Comparison of ENCODE assay signal across 9 cellular contexts in the genomic region with DNA sequence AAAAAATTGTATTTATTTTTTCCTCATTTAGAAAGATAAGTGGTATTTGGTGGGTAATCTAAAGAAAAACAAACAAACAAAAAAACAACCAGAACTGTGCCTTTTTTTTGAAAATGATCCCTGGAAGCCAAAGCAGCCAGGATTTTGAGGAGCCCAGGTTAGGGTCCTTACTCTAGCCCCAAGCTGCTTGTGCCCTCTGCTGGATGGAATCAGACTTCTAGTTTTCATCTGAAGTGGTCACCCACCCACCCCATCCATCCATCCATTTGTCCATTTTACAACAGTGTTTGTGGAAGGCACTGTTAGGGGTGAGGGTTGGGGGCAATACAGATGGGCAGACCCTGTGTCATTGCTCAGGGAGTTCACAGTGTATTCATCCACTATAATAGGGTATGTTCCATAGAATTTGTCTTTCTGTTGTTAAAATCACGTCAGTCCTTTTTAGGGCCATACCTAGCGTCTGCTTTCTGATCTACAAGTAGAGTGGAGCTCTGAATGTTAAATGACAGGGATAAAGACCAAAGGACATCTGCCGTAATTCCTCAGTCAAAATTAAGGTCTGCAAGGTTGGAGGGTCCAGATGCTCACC. TPM values are rescaled to one million over a fixed set of nuclear protein-coding genes. Genes with fewer than 3 reads are reported as not detected.
DNase-seq lines count a peak whose midpoint lies in the region; TF ChIP-seq lines count a peak whose summit lies in the region.
"Had no signal": no experiment of that assay in that cellular context is flagged by ENCODE, and none has a peak within 500 bp of the region (broad histone marks: within the 10 kb centered on the region; RNA-seq: fewer than 3 reads in every experiment).

No MANE protein-coding gene starts in this region.

- H3K36me3 Mint-ChIP-seq in CD14-positive monocyte (peaks cover 17 to 22% of the 10 kb centered on the region in 2 donors), chondrocyte (ENCODE audit: low read depth) (peaks cover 5% of the 10 kb centered on the region), neural progenitor cell (peaks cover 9% of the 10 kb centered on the region)

- H3K4me3 ChIP-seq in GM12865 (ENCODE audit: low read depth, low read length) (no peak overlapping the region), neural progenitor cell (no peak overlapping the region)

- H3K4me1 Mint-ChIP-seq in CD14-positive monocyte, result peaks cover 19% of the 10 kb centered on the region
- H3K4me1 Mint-ChIP-seq in chondrocyte (ENCODE audit: low read depth), result peaks cover 44% of the 10 kb centered on the region
- peaks cover 42% of the 10 kb centered on the region for H3K4me1 Mint-ChIP-seq in neural progenitor cell

- intact Hi-C loops in CD14-positive monocyte (cut with micrococcal nuclease), result loop anchor here (5.0 to 10.0 kb wide), 6 partner anchors 62 to 816 kb away; a partner anchor contains a TSS

- H3K36me3 ChIP-seq in neural progenitor cell, result peaks cover 8% of the 10 kb centered on the region

- no peak overlapping the region for H3K9ac ChIP-seq in neural progenitor cell

- H2AFZ ChIP-seq in neural progenitor cell (replicated peaks), result no peak overlapping the region

- H3K9me3 ChIP-seq in neural progenitor cell (ENCODE audit: low read depth), result no peaks in the 10 kb centered on the region

- H3K4me2 ChIP-seq in neural progenitor cell, result peak overlapping the region; percentile 93

- H3K27me3 Mint-ChIP-seq in CD14-positive monocyte (ENCODE audit: low read depth in 3 of 3) (no peaks in the 10 kb centered on the region), chondrocyte (ENCODE audit: low read depth) (no peaks in the 10 kb centered on the region), neural progenitor cell (ENCODE audit: insufficient read depth, low read depth) (no peaks in the 10 kb centered on the region)

- peaks cover 69% of the 10 kb centered on the region for H3K79me2 ChIP-seq in neural progenitor cell (ENCODE audit: low read depth)

- no peaks in the 10 kb centered on the region for H3K9me3 Mint-ChIP-seq in CD14-positive monocyte
- no peaks in the 10 kb centered on the region for H3K9me3 Mint-ChIP-seq in chondrocyte (ENCODE audit: low read depth)
- H3K9me3 Mint-ChIP-seq in neural progenitor cell, result no peaks in the 10 kb centered on the region
- H3K9me3 Mint-ChIP-seq: T-helper 1 cell treated with Interleukin-12 subunit alpha and Interleukin-12 subunit beta and Interleukin-4 antibody, amounts not matched to agents 30 μg/mL and 1 μg/mL, for 36 hours had no signal

- no peak overlapping the region for H3K27ac Mint-ChIP-seq in CD14-positive monocyte
- no peak overlapping the region for H3K27ac Mint-ChIP-seq in chondrocyte (ENCODE audit: unreplicated experiment)
- H3K27ac Mint-ChIP-seq in neural progenitor cell, result peak overlapping the region; percentile 70
- H3K27ac Mint-ChIP-seq: T-helper 1 cell treated with Interleukin-12 subunit alpha and Interleukin-12 subunit beta and Interleukin-4 antibody, amounts not matched to agents 30 μg/mL and 1 μg/mL, for 36 hours had no signal

- peaks cover 24% of the 10 kb centered on the region for H4K20me1 ChIP-seq in neural progenitor cell (ENCODE audit: low read depth)

- peaks cover 18% of the 10 kb centered on the region for H3F3A ChIP-seq in neural progenitor cell (ENCODE audit: low read depth)

- H3K27ac ChIP-seq in neural progenitor cell, result no peak overlapping the region

- H3K4me1 ChIP-seq in neural progenitor cell, result peaks cover 26% of the 10 kb centered on the region

- H3K4me3 Mint-ChIP-seq in CD14-positive monocyte, result no peak overlapping the region
- H3K4me3 Mint-ChIP-seq in chondrocyte (ENCODE audit: unreplicated experiment), result no peak overlapping the region
- H3K4me3 Mint-ChIP-seq in neural progenitor cell, result no peak overlapping the region

- DNase-seq in CD14-positive monocyte (ENCODE audit: low spot score) (no peak), GM12865 (ENCODE audit: low read depth) (peak; percentile 57), NCI-H526 (lab: John Stamatoyannopoulos, UW) (peak; percentile 38 to 57), chondrocyte (ENCODE audit: low spot score) (no peak), neural progenitor cell (ENCODE audit: low spot score) (peak; percentile 77), AG08396 (ENCODE audit: low spot score) (no peak), cerebellum (ENCODE audit: low spot score) (no peak)
- no peak for DNase-seq in stimulated activated naive CD4-positive, alpha-beta T cell treated with Interleukin-2 at 50 U/mL for 16 hours (lab: John Stamatoyannopoulos, UW)

- peak; percentile 52 for TF ChIP-seq CTCF in CD14-positive monocyte (IDR thresholded peaks at IDR 0.05)
- TF ChIP-seq CTCF in GM12865 (IDR thresholded peaks at IDR 0.05; ENCODE audit: insufficient read depth, low read depth, low read length, missing control alignments), result peak; percentile 57
- TF ChIP-seq CTCF in chondrocyte (IDR thresholded peaks at IDR 0.05), result peak; percentile 82
- peak; percentile 74 for TF ChIP-seq CTCF in neural progenitor cell (IDR thresholded peaks at IDR 0.05)

- no peaks in the 10 kb centered on the region for H3K27me3 ChIP-seq in neural progenitor cell

RNA-seq across cellular contexts. Expression of a gene that starts 3.0 kb away (rescaled TPM):
- polyA plus RNA-seq in CD14-positive monocyte, result 1 to 10 TPM; 5.6 to 7.3 TPM
- total RNA-seq in chondrocyte (32.0 to 42.2 TPM (median 37.6 TPM) in 3 replicates), neural progenitor cell (ENCODE audit: low replicate concordance) (69.1 and 74.5 TPM in 2 replicates), cerebellum (14.2 TPM)

RNA-seq across cellular contexts. Expression of a gene that starts 3.6 kb away (rescaled TPM):
- 10 to 100 TPM; 27.8 to 30.6 TPM for polyA plus RNA-seq in CD14-positive monocyte
- 20.4 to 33.7 TPM (median 20.6 TPM) in 3 replicates for total RNA-seq in chondrocyte
- total RNA-seq in neural progenitor cell (ENCODE audit: low replicate concordance), result 48.4 and 54.0 TPM in 2 replicates
- total RNA-seq in cerebellum, result 42.2 TPM

RNA-seq across cellular contexts. Expression of a gene that starts 55.1 kb away (rescaled TPM):
- under 1 TPM; 0.22 to 0.73 TPM for polyA plus RNA-seq in CD14-positive monocyte
- total RNA-seq in chondrocyte (not detected in 3 replicates), neural progenitor cell (ENCODE audit: low replicate concordance) (not detected in 2 replicates), cerebellum (not detected)

RNA-seq across cellular contexts. Expression of a gene that starts 59.5 kb away (rescaled TPM):
- 10 to 100 TPM; 42.1 to 51.9 TPM for polyA plus RNA-seq in CD14-positive monocyte
- total RNA-seq in chondrocyte (17.2 to 18.4 TPM (median 18.1 TPM) in 3 replicates), neural progenitor cell (ENCODE audit: low replicate concordance) (35.7 and 41.2 TPM in 2 replicates), cerebellum (14.6 TPM)

Comparison
In these comparisons a context has a peak if more than half of its experiments do, and no peak if none do; other contexts are left out.
1. DNase-seq: peak in GM12865 (single experiment), NCI-H526 (2 of 2) and neural progenitor cell (single experiment); none in CD14-positive monocyte (single experiment), chondrocyte (single experiment), AG08396 (single experiment), stimulated activated naive CD4-positive, alpha-beta T cell treated with Interleukin-2 at 50 U/mL for 16 hours (single experiment) and cerebellum (single experiment).
2. Peak in every context shown above with its lines, with median percentiles within 50 percentile points of each other: CTCF ChIP-seq.